Comparison of ENCODE assay signal across 1 cellular context in the genomic region with DNA sequence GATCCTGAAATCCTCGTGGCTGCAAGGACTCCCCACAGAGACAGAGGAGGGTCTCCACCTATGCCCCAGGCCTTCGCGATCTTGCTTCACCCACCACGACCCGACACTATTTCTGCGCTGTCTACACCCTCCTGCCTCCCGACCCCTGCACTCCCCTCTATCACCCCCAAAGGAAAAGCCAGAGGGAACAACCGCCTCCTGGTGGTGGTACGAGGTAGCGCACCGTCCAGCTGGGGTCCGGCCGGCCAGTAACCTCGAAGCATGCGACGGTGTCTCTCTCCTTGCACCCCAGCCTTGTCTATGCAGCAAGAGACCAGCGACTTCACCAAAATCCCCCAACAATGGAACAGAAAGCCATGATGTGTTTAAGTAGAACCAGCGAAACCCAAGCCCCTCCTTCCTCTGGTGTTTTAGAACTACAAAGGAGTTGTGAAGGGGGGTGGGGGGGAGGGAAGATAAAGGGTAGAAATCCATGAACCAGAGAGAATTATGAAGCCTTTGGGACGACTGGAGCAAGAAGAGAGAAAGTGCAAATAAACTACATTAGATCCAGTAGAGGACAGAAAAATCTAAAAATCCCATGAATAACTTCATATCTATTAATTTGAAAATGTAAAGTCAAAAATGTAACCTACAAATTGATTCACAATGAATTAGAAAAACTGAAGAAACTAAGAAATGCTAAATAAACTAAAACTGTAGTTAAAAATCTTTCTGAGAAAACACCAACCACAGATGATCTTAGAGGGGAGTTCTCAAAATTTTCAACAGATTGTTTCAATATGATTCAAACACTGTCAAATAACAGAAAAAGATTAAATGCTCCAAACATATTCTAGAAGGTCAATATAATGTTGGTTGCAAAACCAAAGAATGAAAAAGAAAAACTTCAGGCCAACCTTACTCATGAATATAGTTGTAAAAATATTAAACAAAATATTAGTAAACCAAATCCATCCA.
TF ChIP-seq lines count a peak whose summit lies in the region.

No MANE protein-coding gene starts in this region.

TF ChIP-seq in GM23338, 12 proteins besides CTCF, POLR2A, EP300 and RAD21 (continued from another document):
- TF ChIP-seq, protein P1, sequence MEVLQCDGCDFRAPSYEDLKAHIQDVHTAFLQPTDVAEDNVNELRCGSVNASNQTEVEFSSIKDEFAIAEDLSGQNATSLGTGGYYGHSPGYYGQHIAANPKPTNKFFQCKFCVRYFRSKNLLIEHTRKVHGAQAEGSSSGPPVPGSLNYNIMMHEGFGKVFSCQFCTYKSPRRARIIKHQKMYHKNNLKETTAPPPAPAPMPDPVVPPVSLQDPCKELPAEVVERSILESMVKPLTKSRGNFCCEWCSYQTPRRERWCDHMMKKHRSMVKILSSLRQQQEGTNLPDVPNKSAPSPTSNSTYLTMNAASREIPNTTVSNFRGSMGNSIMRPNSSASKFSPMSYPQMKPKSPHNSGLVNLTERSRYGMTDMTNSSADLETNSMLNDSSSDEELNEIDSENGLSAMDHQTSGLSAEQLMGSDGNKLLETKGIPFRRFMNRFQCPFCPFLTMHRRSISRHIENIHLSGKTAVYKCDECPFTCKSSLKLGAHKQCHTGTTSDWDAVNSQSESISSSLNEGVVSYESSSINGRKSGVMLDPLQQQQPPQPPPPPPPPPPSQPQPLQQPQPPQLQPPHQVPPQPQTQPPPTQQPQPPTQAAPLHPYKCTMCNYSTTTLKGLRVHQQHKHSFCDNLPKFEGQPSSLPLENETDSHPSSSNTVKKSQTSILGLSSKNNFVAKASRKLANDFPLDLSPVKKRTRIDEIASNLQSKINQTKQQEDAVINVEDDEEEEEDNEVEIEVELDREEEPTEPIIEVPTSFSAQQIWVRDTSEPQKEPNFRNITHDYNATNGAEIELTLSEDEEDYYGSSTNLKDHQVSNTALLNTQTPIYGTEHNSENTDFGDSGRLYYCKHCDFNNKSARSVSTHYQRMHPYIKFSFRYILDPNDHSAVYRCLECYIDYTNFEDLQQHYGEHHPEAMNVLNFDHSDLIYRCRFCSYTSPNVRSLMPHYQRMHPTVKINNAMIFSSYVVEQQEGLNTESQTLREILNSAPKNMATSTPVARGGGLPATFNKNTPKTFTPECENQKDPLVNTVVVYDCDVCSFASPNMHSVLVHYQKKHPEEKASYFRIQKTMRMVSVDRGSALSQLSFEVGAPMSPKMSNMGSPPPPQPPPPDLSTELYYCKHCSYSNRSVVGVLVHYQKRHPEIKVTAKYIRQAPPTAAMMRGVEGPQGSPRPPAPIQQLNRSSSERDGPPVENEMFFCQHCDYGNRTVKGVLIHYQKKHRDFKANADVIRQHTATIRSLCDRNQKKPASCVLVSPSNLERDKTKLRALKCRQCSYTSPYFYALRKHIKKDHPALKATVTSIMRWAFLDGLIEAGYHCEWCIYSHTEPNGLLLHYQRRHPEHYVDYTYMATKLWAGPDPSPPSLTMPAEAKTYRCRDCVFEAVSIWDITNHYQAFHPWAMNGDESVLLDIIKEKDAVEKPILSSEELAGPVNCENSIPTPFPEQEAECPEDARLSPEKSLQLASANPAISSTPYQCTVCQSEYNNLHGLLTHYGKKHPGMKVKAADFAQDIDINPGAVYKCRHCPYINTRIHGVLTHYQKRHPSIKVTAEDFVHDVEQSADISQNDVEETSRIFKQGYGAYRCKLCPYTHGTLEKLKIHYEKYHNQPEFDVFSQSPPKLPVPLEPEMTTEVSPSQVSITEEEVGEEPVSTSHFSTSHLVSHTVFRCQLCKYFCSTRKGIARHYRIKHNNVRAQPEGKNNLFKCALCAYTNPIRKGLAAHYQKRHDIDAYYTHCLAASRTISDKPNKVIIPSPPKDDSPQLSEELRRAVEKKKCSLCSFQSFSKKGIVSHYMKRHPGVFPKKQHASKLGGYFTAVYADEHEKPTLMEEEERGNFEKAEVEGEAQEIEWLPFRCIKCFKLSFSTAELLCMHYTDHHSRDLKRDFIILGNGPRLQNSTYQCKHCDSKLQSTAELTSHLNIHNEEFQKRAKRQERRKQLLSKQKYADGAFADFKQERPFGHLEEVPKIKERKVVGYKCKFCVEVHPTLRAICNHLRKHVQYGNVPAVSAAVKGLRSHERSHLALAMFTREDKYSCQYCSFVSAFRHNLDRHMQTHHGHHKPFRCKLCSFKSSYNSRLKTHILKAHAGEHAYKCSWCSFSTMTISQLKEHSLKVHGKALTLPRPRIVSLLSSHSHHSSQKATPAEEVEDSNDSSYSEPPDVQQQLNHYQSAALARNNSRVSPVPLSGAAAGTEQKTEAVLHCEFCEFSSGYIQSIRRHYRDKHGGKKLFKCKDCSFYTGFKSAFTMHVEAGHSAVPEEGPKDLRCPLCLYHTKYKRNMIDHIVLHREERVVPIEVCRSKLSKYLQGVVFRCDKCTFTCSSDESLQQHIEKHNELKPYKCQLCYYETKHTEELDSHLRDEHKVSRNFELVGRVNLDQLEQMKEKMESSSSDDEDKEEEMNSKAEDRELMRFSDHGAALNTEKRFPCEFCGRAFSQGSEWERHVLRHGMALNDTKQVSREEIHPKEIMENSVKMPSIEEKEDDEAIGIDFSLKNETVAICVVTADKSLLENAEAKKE (CRISPR knock-in tag; IDR thresholded peaks at IDR 0.05) = no peak
- no peak for TF ChIP-seq CREB1 (CRISPR knock-in tag; IDR thresholded peaks at IDR 0.05; ENCODE audit: low read depth)
- TF ChIP-seq NANOG (IDR thresholded peaks at IDR 0.05; ENCODE audit: borderline replicate concordance) = no peak
- TF ChIP-seq, protein P2, sequence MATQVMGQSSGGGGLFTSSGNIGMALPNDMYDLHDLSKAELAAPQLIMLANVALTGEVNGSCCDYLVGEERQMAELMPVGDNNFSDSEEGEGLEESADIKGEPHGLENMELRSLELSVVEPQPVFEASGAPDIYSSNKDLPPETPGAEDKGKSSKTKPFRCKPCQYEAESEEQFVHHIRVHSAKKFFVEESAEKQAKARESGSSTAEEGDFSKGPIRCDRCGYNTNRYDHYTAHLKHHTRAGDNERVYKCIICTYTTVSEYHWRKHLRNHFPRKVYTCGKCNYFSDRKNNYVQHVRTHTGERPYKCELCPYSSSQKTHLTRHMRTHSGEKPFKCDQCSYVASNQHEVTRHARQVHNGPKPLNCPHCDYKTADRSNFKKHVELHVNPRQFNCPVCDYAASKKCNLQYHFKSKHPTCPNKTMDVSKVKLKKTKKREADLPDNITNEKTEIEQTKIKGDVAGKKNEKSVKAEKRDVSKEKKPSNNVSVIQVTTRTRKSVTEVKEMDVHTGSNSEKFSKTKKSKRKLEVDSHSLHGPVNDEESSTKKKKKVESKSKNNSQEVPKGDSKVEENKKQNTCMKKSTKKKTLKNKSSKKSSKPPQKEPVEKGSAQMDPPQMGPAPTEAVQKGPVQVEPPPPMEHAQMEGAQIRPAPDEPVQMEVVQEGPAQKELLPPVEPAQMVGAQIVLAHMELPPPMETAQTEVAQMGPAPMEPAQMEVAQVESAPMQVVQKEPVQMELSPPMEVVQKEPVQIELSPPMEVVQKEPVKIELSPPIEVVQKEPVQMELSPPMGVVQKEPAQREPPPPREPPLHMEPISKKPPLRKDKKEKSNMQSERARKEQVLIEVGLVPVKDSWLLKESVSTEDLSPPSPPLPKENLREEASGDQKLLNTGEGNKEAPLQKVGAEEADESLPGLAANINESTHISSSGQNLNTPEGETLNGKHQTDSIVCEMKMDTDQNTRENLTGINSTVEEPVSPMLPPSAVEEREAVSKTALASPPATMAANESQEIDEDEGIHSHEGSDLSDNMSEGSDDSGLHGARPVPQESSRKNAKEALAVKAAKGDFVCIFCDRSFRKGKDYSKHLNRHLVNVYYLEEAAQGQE (IDR thresholded peaks at IDR 0.05; ENCODE audit: unreplicated experiment) = no peak
- TF ChIP-seq ZNF114 (CRISPR knock-in tag; IDR thresholded peaks at IDR 0.05) = no peak
- no peak for TF ChIP-seq EZH2phosphoT487 (IDR thresholded peaks at IDR 0.05; ENCODE audit: unreplicated experiment)
- no peak for TF ChIP-seq JUNB (IDR thresholded peaks at IDR 0.05; ENCODE audit: unreplicated experiment)
- no peak for TF ChIP-seq STAT1 (IDR thresholded peaks at IDR 0.05; ENCODE audit: unreplicated experiment)
- TF ChIP-seq EZH2 (IDR thresholded peaks at IDR 0.05; ENCODE audit: low read depth, unreplicated experiment) = no peak
